In the genomic region with DNA sequence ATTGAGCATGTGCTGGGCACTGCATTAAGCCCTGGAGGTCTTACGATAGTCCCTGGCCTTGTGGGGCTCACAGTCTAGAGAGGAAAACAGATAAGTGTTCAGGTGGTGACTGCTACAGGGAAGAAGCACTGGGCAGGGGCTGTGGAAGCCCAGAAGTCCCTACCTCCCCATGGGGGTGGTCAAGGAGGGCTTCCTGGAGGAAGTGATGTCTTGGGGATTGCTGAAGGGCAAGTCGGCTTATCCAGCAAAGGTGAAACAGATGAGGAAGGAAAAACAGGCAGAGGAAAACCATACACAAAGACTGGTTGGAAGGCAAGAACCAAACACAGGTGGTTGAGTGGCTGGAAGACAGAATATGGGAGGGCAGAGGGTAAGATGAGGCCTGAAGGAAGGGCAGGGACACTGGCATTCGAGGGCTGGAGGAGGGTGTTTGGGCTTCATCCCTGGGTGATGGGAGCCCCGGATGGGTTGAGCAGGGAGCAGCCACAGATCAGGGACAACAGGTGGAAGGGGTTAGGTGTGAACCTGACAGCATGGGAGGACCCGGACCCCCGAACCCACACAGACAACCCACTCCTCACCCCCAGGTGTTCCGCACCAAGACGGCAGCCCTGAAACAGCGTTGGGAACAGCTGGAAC, we compare ENCODE assay signal across 9 cellular contexts. TPM values are rescaled to one million over a fixed set of nuclear protein-coding genes. Genes with fewer than 3 reads are reported as not detected.
DNase-seq lines count a peak whose midpoint lies in the region; ATAC-seq and TF ChIP-seq lines count a peak whose summit lies in the region.
"Had no signal": no experiment of that assay in that cellular context is flagged by ENCODE, and none has a peak within 500 bp of the region (broad histone marks: within the 10 kb centered on the region; RNA-seq: fewer than 3 reads in every experiment).

No MANE protein-coding gene starts in this region.

- H3K27ac ChIP-seq in heart right ventricle = no peak overlapping the region
- H3K27ac ChIP-seq in right cardiac atrium (ENCODE audit: low read length) = no peak overlapping the region
- H3K27ac ChIP-seq in right lobe of liver = no peak overlapping the region
- H3K27ac ChIP-seq in urinary bladder (ENCODE audit: low read depth) = no peak overlapping the region

- H3K36me3 ChIP-seq in heart right ventricle = peaks cover 0 to 3% (median 0%) of the 10 kb centered on the region in 9 donors
- H3K36me3 ChIP-seq in right lobe of liver = no peaks in the 10 kb centered on the region
- H3K36me3 ChIP-seq in urinary bladder (ENCODE audit: insufficient read depth) = no peaks in the 10 kb centered on the region

- peaks cover 6% of the 10 kb centered on the region for H3K36me3 Mint-ChIP-seq in activated T-helper 17 cell treated with anti-CD3 and anti-CD28 coated beads, Interleukin-2, amount 50 U/mL, for 72 hours (ENCODE audit: low read depth)

- H3K4me1 ChIP-seq in heart right ventricle (peaks cover 3 to 30% (median 23%) of the 10 kb centered on the region in 9 donors), right cardiac atrium (ENCODE audit: control insufficient read depth, insufficient read depth, low read length) (no peaks in the 10 kb centered on the region), right lobe of liver (peaks cover 0 to 16% (median 3%) of the 10 kb centered on the region in 4 donors), urinary bladder (ENCODE audit: insufficient read depth) (peaks cover 2% of the 10 kb centered on the region)

- H3K27ac Mint-ChIP-seq in activated T-helper 17 cell treated with anti-CD3 and anti-CD28 coated beads, Interleukin-2, amount 50 U/mL, for 72 hours = no peak overlapping the region

- H3K4me1 Mint-ChIP-seq in activated T-helper 17 cell treated with anti-CD3 and anti-CD28 coated beads, Interleukin-2, amount 50 U/mL, for 72 hours = no peaks in the 10 kb centered on the region

- H3K9me3 Mint-ChIP-seq in activated T-helper 17 cell treated with anti-CD3 and anti-CD28 coated beads, Interleukin-2, amount 50 U/mL, for 72 hours = no peaks in the 10 kb centered on the region

- DNase-seq in heart right ventricle (no peak), right cardiac atrium (no peak), right lobe of liver (no peak), omental fat pad (ENCODE audit: low spot score) (no peak)

- H3K27me3 Mint-ChIP-seq in activated T-helper 17 cell treated with anti-CD3 and anti-CD28 coated beads, Interleukin-2, amount 50 U/mL, for 72 hours = peaks cover 5% of the 10 kb centered on the region

- peak overlapping the region in 8 of 10 donors; percentile 7 to 52 (median 48) for H3K4me3 ChIP-seq in heart right ventricle
- H3K4me3 ChIP-seq in right cardiac atrium (ENCODE audit: low read length) = no peak overlapping the region
- H3K4me3 ChIP-seq in right lobe of liver = peak overlapping the region in 2 of 3 donors; percentile 25 to 50
- H3K4me3 ChIP-seq in urinary bladder (ENCODE audit: low read depth, low read length) = peak overlapping the region; percentile 19

- no peak for TF ChIP-seq POLR2A in right lobe of liver (IDR thresholded peaks at IDR 0.05)

- TF ChIP-seq CTCF in heart right ventricle (IDR thresholded peaks at IDR 0.05) = no peak
- no peak for TF ChIP-seq CTCF in right lobe of liver (IDR thresholded peaks at IDR 0.05)
- TF ChIP-seq CTCF in omental fat pad (IDR thresholded peaks at IDR 0.05) = no peak

- intact Hi-C loops in heart right ventricle (cut with DNase I) (loop anchor here (2.0 to 10.0 kb wide), 5 partner anchors 98 to 1980 kb away; a partner anchor contains a TSS), right cardiac atrium (cut with DNase I) (loop anchor here in 3 of 4 donors (5.0 to 10.0 kb wide), 3 partner anchors 98 to 108 kb away; a partner anchor contains a TSS), right lobe of liver (cut with DNase I) (no loop called here)

- H3K27me3 ChIP-seq in heart right ventricle (peaks cover 10 to 84% (median 69%) of the 10 kb centered on the region in 7 donors), right cardiac atrium (ENCODE audit: control insufficient read depth, insufficient read depth) (no peaks in the 10 kb centered on the region), right lobe of liver (no peaks in the 10 kb centered on the region)

- H3K4me3 Mint-ChIP-seq in activated T-helper 17 cell treated with anti-CD3 and anti-CD28 coated beads, Interleukin-2, amount 50 U/mL, for 72 hours = peak overlapping the region; percentile 58

- WGBS in heart right ventricle, 2 donors = 22 to 24% methylated on average over 9 of the region's 9 CpGs
- WGBS in right cardiac atrium = 24% methylated on average over 9 of the region's 9 CpGs
- 25% methylated on average over 8 of the region's 9 CpGs for WGBS in right lobe of liver (ENCODE audit: insufficient coverage, low coverage, low lambda C conversion rate, missing lambda C conversion rate)
- 26% methylated on average over 9 of the region's 9 CpGs for WGBS in urinary bladder

- no peak for ATAC-seq in heart right ventricle
- ATAC-seq in right cardiac atrium = no peak
- no peak for ATAC-seq in activated T-helper 17 cell treated with anti-CD3 and anti-CD28 coated beads, Interleukin-2, amount 50 U/mL, for 72 hours (replicated peaks)
- ATAC-seq in right lobe of liver = no peak
- no peak for ATAC-seq in HG02852 (IDR thresholded peaks at IDR 0.05; ENCODE audit: unreplicated experiment)
- ATAC-seq in omental fat pad (ENCODE audit: low FRiP score) = no peak
- no peak for ATAC-seq in GM18868 (IDR thresholded peaks at IDR 0.05; ENCODE audit: unreplicated experiment)

- H3K9me3 ChIP-seq in heart right ventricle (peaks cover 0 to 2% (median 0%) of the 10 kb centered on the region in 11 donors), right cardiac atrium (ENCODE audit: control insufficient read depth, low read length) (no peaks in the 10 kb centered on the region), right lobe of liver (no peaks in the 10 kb centered on the region)

RNA-seq across cellular contexts. Expression of a gene that starts 2.8 kb away (rescaled TPM):
- not detected for total RNA-seq in heart right ventricle
- under 1 TPM in 1 of 2 donors, not detected in 1; 0.10 TPM for polyA plus RNA-seq in heart right ventricle
- total RNA-seq in right cardiac atrium = not detected
- polyA plus RNA-seq in right cardiac atrium = 0.09 TPM
- 1 to 10 TPM in 1 of 2 donors, under 1 TPM in 1; 0.32 to 1.2 TPM for total RNA-seq in activated T-helper 17 cell treated with anti-CD3 and anti-CD28 coated beads, Interleukin-2, amount 50 U/mL, for 72 hours
- under 1 TPM in 1 of 6 experiments, not detected in 5; 0.15 TPM for total RNA-seq in right lobe of liver
- total RNA-seq in urinary bladder = not detected
- polyA plus RNA-seq in urinary bladder = 0.39 TPM
- not detected for total RNA-seq in omental fat pad
- total RNA-seq: kidney epithelial cell had no signal

RNA-seq across cellular contexts. Expression of a gene that starts 16.8 kb away (rescaled TPM):
- not detected for total RNA-seq in heart right ventricle
- not detected for polyA plus RNA-seq in heart right ventricle
- not detected for total RNA-seq in right cardiac atrium
- not detected for polyA plus RNA-seq in right cardiac atrium
- 10 to 100 TPM in 1 of 2 donors, 1 to 10 TPM in 1; 1.0 to 21.3 TPM for total RNA-seq in activated T-helper 17 cell treated with anti-CD3 and anti-CD28 coated beads, Interleukin-2, amount 50 U/mL, for 72 hours
- under 1 TPM in 4 of 6 experiments, not detected in 2; 0.10 to 0.24 (median 0.15) TPM for total RNA-seq in right lobe of liver
- total RNA-seq in urinary bladder = 0.11 TPM
- polyA plus RNA-seq in urinary bladder = 0.04 TPM
- total RNA-seq in omental fat pad = not detected

RNA-seq across cellular contexts. Expression of a gene that starts 33.0 kb away (rescaled TPM):
- total RNA-seq in heart right ventricle = 10 to 100 TPM; 33.3 to 46.5 (median 37.5) TPM
- polyA plus RNA-seq in heart right ventricle = 10 to 100 TPM; 16.5 to 52.7 TPM
- total RNA-seq in right cardiac atrium = 10 to 100 TPM; 27.5 to 36.1 (median 31.3) TPM
- 17.2 TPM for polyA plus RNA-seq in right cardiac atrium
- 10 to 100 TPM; 47.4 to 86.9 TPM for total RNA-seq in activated T-helper 17 cell treated with anti-CD3 and anti-CD28 coated beads, Interleukin-2, amount 50 U/mL, for 72 hours
- 10 to 100 TPM; 22.8 to 43.8 (median 31.1) TPM for total RNA-seq in right lobe of liver
- 10.3 TPM for total RNA-seq in urinary bladder
- 54.4 TPM for polyA plus RNA-seq in urinary bladder
- 10 to 100 TPM; 42.4 to 67.0 (median 51.8) TPM for total RNA-seq in omental fat pad

RNA-seq across cellular contexts. Expression of a gene that starts 33.2 kb away (rescaled TPM):
- total RNA-seq in heart right ventricle = 10 to 100 TPM; 11.9 to 20.8 (median 14.4) TPM
- 1 to 10 TPM; 8.0 to 9.9 TPM for polyA plus RNA-seq in heart right ventricle
- total RNA-seq in right cardiac atrium = 10 to 100 TPM; 10.1 to 15.5 (median 14.2) TPM
- 11.6 TPM for polyA plus RNA-seq in right cardiac atrium
- total RNA-seq in activated T-helper 17 cell treated with anti-CD3 and anti-CD28 coated beads, Interleukin-2, amount 50 U/mL, for 72 hours = 10 to 100 TPM; 14.2 to 23.9 TPM
- 10 to 100 TPM; 11.1 to 33.0 (median 22.3) TPM for total RNA-seq in right lobe of liver
- 5.8 TPM for total RNA-seq in urinary bladder
- 13.8 TPM for polyA plus RNA-seq in urinary bladder
- total RNA-seq in omental fat pad = 10 to 100 TPM in 3 of 4 donors, 1 to 10 TPM in 1; 7.9 to 14.3 (median 11.5) TPM

Comparison
In these comparisons a context has a peak if more than half of its experiments do, and no peak if none do; other contexts are left out.
1. intact Hi-C loops: an anchor here in heart right ventricle (2.0 to 10.0 kb wide) and right cardiac atrium (5.0 to 10.0 kb wide); none called in right lobe of liver.